8 cellular contexts compared by ENCODE assay signal in genomic region chr5:132495063-132495671, GRCh38. TPM values are rescaled to one million over a fixed set of nuclear protein-coding genes. Genes with fewer than 3 reads are reported as not detected.
DNase-seq lines count a peak whose midpoint lies in the region; ATAC-seq, FAIRE-seq and TF ChIP-seq lines count a peak whose summit lies in the region.

No MANE protein-coding gene starts in this region.

- peak overlapping the region; percentile 33 for H2AFZ ChIP-seq in endothelial cell of umbilical vein (ENCODE audit: low read depth, low read length)
- no peak overlapping the region for H2AFZ ChIP-seq in osteoblast (ENCODE audit: low read length)

- FAIRE-seq in endothelial cell of umbilical vein (lab: Jason Lieb, UNC), result no peak

- H3K9me1 ChIP-seq in endothelial cell of umbilical vein (replicated peaks; ENCODE audit: control insufficient read depth, extremely low read depth, insufficient read depth, low read length), result no peaks in the 10 kb centered on the region

- no peaks in the 10 kb centered on the region for H3K36me3 ChIP-seq in CD4-positive, CD25-positive, alpha-beta regulatory T cell (ENCODE audit: control insufficient read depth, insufficient read depth, low read length)
- H3K36me3 ChIP-seq in RWPE2 (ENCODE audit: low read depth) (no peaks in the 10 kb centered on the region), endothelial cell of umbilical vein (ENCODE audit: control insufficient read depth in 2 of 2, extremely low read depth in 1 of 2, insufficient read depth in 2 of 2, low read length in 2 of 2) (no peaks in the 10 kb centered on the region), osteoblast (ENCODE audit: insufficient read depth, low read length) (no peaks in the 10 kb centered on the region)

- TF ChIP-seq CTCF in RWPE2 (IDR thresholded peaks at IDR 0.05; ENCODE audit: poor library complexity, severe bottlenecking) (no peak), endothelial cell of umbilical vein (IDR thresholded peaks at IDR 0.05; ENCODE audit: extremely low read depth in 1 of 2, insufficient read depth in 1 of 2, low read depth in 1 of 2, low read length in 2 of 2) (no peak), osteoblast (IDR thresholded peaks at IDR 0.05; ENCODE audit: extremely low read depth, low read depth, low read length) (no peak)

- H3K79me2 ChIP-seq in endothelial cell of umbilical vein (ENCODE audit: control insufficient read depth, insufficient read depth, low read length), result no peaks in the 10 kb centered on the region
- no peaks in the 10 kb centered on the region for H3K79me2 ChIP-seq in osteoblast (ENCODE audit: insufficient read depth, low read length)

- no peaks in the 10 kb centered on the region for H3K27me3 ChIP-seq in CD4-positive, CD25-positive, alpha-beta regulatory T cell (ENCODE audit: control insufficient read depth, insufficient read depth, low read length)
- H3K27me3 ChIP-seq in RWPE2 (ENCODE audit: insufficient read depth, poor library complexity, severe bottlenecking) (no peaks in the 10 kb centered on the region), endothelial cell of umbilical vein (ENCODE audit: control insufficient read depth in 2 of 2, insufficient read depth in 2 of 2, low read length in 2 of 2) (no peaks in the 10 kb centered on the region), osteoblast (ENCODE audit: insufficient read depth, low read length) (no peaks in the 10 kb centered on the region)

- no peaks in the 10 kb centered on the region for H3K27me3 Mint-ChIP-seq in CD4-positive, CD25-positive, alpha-beta regulatory T cell

- H4K20me1 ChIP-seq in endothelial cell of umbilical vein (replicated peaks; ENCODE audit: control insufficient read depth, extremely low read depth, insufficient read depth, low read length) (no peaks in the 10 kb centered on the region), osteoblast (ENCODE audit: insufficient read depth, low read length) (no peaks in the 10 kb centered on the region)

- H3K36me3 Mint-ChIP-seq in CD4-positive, CD25-positive, alpha-beta regulatory T cell, result no peaks in the 10 kb centered on the region

- peak overlapping the region; percentile 99 for H3K27ac ChIP-seq in CD4-positive, CD25-positive, alpha-beta regulatory T cell (ENCODE audit: insufficient read depth, low read length, poor library complexity, severe bottlenecking)
- H3K27ac ChIP-seq in RWPE2 (ENCODE audit: poor library complexity, severe bottlenecking) (peak overlapping the region; percentile 82), endothelial cell of umbilical vein (ENCODE audit: insufficient read depth, low read depth, low read length) (peak overlapping the region; percentile 56), osteoblast (ENCODE audit: low read depth, low read length) (peak overlapping the region; percentile 88)

- peak overlapping the region; percentile 65 for H3K4me3 ChIP-seq in CD4-positive, CD25-positive, alpha-beta regulatory T cell (ENCODE audit: low read depth, low read length)
- H3K4me3 ChIP-seq in RWPE2 (ENCODE audit: severe bottlenecking), result peak overlapping the region; percentile 56
- H3K4me3 ChIP-seq in endothelial cell of umbilical vein (replicated peaks in 1 of 3; ENCODE audit: insufficient read depth in 1 of 3, low read depth in 1 of 3, low read length in 3 of 3), result peak overlapping the region in 1 of 3 experiments; percentile 30
- H3K4me3 ChIP-seq in osteoblast (ENCODE audit: insufficient read depth, low read length), result peak overlapping the region; percentile 83

- H3K9ac ChIP-seq in endothelial cell of umbilical vein (replicated peaks; ENCODE audit: extremely low read depth, insufficient read depth, low read length), result peak overlapping the region; percentile 14

- no peaks in the 10 kb centered on the region for H3K9me3 ChIP-seq in CD4-positive, CD25-positive, alpha-beta regulatory T cell (ENCODE audit: control insufficient read depth in 2 of 2, low read length in 2 of 2)
- H3K9me3 ChIP-seq in RWPE2 (ENCODE audit: severe bottlenecking) (no peaks in the 10 kb centered on the region), endothelial cell of umbilical vein (replicated peaks; ENCODE audit: control insufficient read depth, insufficient read depth, low read length) (no peaks in the 10 kb centered on the region), osteoblast (ENCODE audit: low read depth, low read length) (no peaks in the 10 kb centered on the region)

- peak overlapping the region; percentile 94 to 98 (median 96) for H3K27ac Mint-ChIP-seq in CD4-positive, CD25-positive, alpha-beta regulatory T cell

- CTCF ChIA-PET in endothelial cell of umbilical vein (lab: Charles Lee), result interaction anchor here (0.9 to 8.4 kb wide), 5 partner anchors 11 to 325 kb away, joined by 3 to 220 read pairs (median 15); no protein-coding TSS in a partner anchor

- H3K4me1 ChIP-seq in CD4-positive, CD25-positive, alpha-beta regulatory T cell (ENCODE audit: control insufficient read depth, insufficient read depth, low read length, poor library complexity, severe bottlenecking), result peaks cover 65% of the 10 kb centered on the region
- H3K4me1 ChIP-seq in RWPE2 (ENCODE audit: insufficient read depth, poor library complexity, severe bottlenecking) (peaks cover 38% of the 10 kb centered on the region), endothelial cell of umbilical vein (ENCODE audit: control insufficient read depth, extremely low read depth, insufficient read depth, low read length) (peaks cover 27% of the 10 kb centered on the region), osteoblast (ENCODE audit: insufficient read depth, low read length) (peaks cover 54% of the 10 kb centered on the region)

- POLR2A ChIA-PET in endothelial cell of umbilical vein (lab: Charles Lee), result no interaction called here

- H3K4me3 Mint-ChIP-seq in CD4-positive, CD25-positive, alpha-beta regulatory T cell, result peak overlapping the region; percentile 95 to 98 (median 96)

- DNase-seq in CD4-positive, CD25-positive, alpha-beta regulatory T cell, result no peak
- DNase-seq in RWPE2 (ENCODE audit: low spot score), result peak; percentile 54
- no peak for DNase-seq in endothelial cell of umbilical vein (ENCODE audit: low read depth, low spot score)
- no peak for DNase-seq in osteoblast (ENCODE audit: insufficient read length, low spot score, missing footprints)
- no peak for DNase-seq in NOMO-1 treated with dmso at 0.1 percent for 144 hours (lab: John Stamatoyannopoulos, UW; ENCODE audit: unreplicated experiment)

- BruUV-seq in endothelial cell of umbilical vein (replicated peaks; lab: Mats Ljungman, UMichigan), result no TSS peak

- dilution Hi-C loops in endothelial cell of umbilical vein (cut with MboI; ENCODE audit: extremely low pct_ligation_motif_present, low sequenced_read_pairs), result no loop called here

- ATAC-seq in CD4-positive, CD25-positive, alpha-beta regulatory T cell (ENCODE audit: low read depth in 2 of 2), result no peak
- no peak for ATAC-seq in RWPE2 (ENCODE audit: low read depth)
- ATAC-seq in GM19452 (IDR thresholded peaks at IDR 0.05; ENCODE audit: unreplicated experiment), result no peak
- no peak for ATAC-seq in HG03521 (IDR thresholded peaks at IDR 0.05; ENCODE audit: unreplicated experiment)
- no peak for ATAC-seq in GM18519 (IDR thresholded peaks at IDR 0.05; ENCODE audit: low FRiP score, unreplicated experiment)

- H3K4me2 ChIP-seq in endothelial cell of umbilical vein (ENCODE audit: insufficient read depth, low read length) (peak overlapping the region; percentile 68), osteoblast (ENCODE audit: insufficient read depth, low read length) (peak overlapping the region; percentile 92)

- intact Hi-C loops in endothelial cell of umbilical vein (cut with micrococcal nuclease), result loop anchor here (5.0 to 10.0 kb wide), 3 partner anchors 200 to 433 kb away; partner anchors contain the start of genes IL3 and SLC22A4

- peaks cover 5 to 68% (median 42%) of the 10 kb centered on the region in 4 donors for H3K4me1 Mint-ChIP-seq in CD4-positive, CD25-positive, alpha-beta regulatory T cell

- no peaks in the 10 kb centered on the region for H3K9me3 Mint-ChIP-seq in CD4-positive, CD25-positive, alpha-beta regulatory T cell

- TF ChIP-seq POLR2A in endothelial cell of umbilical vein (IDR thresholded peaks at IDR 0.05; ENCODE audit: low read depth, low read length), result no peak

TF ChIP-seq in endothelial cell of umbilical vein, 7 proteins besides CTCF, POLR2A, EP300 and RAD21 (continues in another document):
- no peak for TF ChIP-seq POLR2AphosphoS5 (IDR thresholded peaks at IDR 0.05; ENCODE audit: insufficient read depth, low read depth, low read length)
- TF ChIP-seq EZH2 (IDR thresholded peaks at IDR 0.05; ENCODE audit: borderline replicate concordance, low read depth, low read length, severe bottlenecking), result no peak
- no peak for TF ChIP-seq JUN (IDR thresholded peaks at IDR 0.05; ENCODE audit: borderline replicate concordance, insufficient read depth, insufficient read length, low read depth)
- TF ChIP-seq FOS (IDR thresholded peaks at IDR 0.05; ENCODE audit: borderline replicate concordance, insufficient read depth, low read length), result no peak
- TF ChIP-seq MYC (IDR thresholded peaks at IDR 0.05; ENCODE audit: low read depth, low read length), result no peak
- no peak for TF ChIP-seq GATA2 (IDR thresholded peaks at IDR 0.05; ENCODE audit: insufficient read depth, insufficient read length, low read depth, low read length)

RNA-seq across cellular contexts. Expression of gene IRF1, which starts 4.6 kb away (rescaled TPM):
- total RNA-seq in CD4-positive, CD25-positive, alpha-beta regulatory T cell, result 924 TPM
- polyA plus RNA-seq in CD4-positive, CD25-positive, alpha-beta regulatory T cell, result 100 to 1,000 TPM; 160 to 202 (median 190) TPM
- total RNA-seq in endothelial cell of umbilical vein, result 17.7 and 28.0 TPM in 2 replicates
- polyA plus RNA-seq in endothelial cell of umbilical vein, result 10.6 and 12.3 TPM in 2 replicates
- 12.4 and 15.5 TPM in 2 replicates for polyA plus RNA-seq in endothelial cell of umbilical vein (2011; cell fraction: cytosol; rRNA removed)
- polyA plus RNA-seq in endothelial cell of umbilical vein (2011; cell fraction: nucleus; rRNA removed), result 28.0 and 32.5 TPM in 2 replicates
- 13.7 and 15.0 TPM in 2 replicates for polyA plus RNA-seq in endothelial cell of umbilical vein (2012)
- 25.9 and 32.0 TPM in 2 replicates for polyA minus RNA-seq in endothelial cell of umbilical vein
- 11.5 TPM for polyA minus RNA-seq in endothelial cell of umbilical vein (2011; cell fraction: cytosol; rRNA and poly(A)+ RNA removed)
- polyA minus RNA-seq in endothelial cell of umbilical vein (2011; cell fraction: nucleus; rRNA and poly(A)+ RNA removed), result 45.9 and 55.2 TPM in 2 replicates
- total RNA-seq in osteoblast, result 19.7 and 22.1 TPM in 2 replicates

RNA-seq across cellular contexts. Expression of gene IL5, which starts 48.2 kb away (rescaled TPM):
- not detected for total RNA-seq in CD4-positive, CD25-positive, alpha-beta regulatory T cell
- not detected for polyA plus RNA-seq in CD4-positive, CD25-positive, alpha-beta regulatory T cell
- not detected in 2 replicates for total RNA-seq in endothelial cell of umbilical vein
- polyA plus RNA-seq in endothelial cell of umbilical vein, result not detected in 2 replicates
- polyA plus RNA-seq in endothelial cell of umbilical vein (2011; cell fraction: cytosol; rRNA removed), result not detected in 2 replicates
- not detected in 2 replicates for polyA plus RNA-seq in endothelial cell of umbilical vein (2011; cell fraction: nucleus; rRNA removed)
- polyA plus RNA-seq in endothelial cell of umbilical vein (2012), result not detected in 2 replicates
- not detected in 2 replicates for polyA minus RNA-seq in endothelial cell of umbilical vein
- not detected for polyA minus RNA-seq in endothelial cell of umbilical vein (2011; cell fraction: cytosol; rRNA and poly(A)+ RNA removed)
- polyA minus RNA-seq in endothelial cell of umbilical vein (2011; cell fraction: nucleus; rRNA and poly(A)+ RNA removed), result not detected in 2 replicates
- total RNA-seq in osteoblast, result not detected in 2 replicates

Comparison
In these comparisons a context has a peak if more than half of its experiments do, and no peak if none do; other contexts are left out.
1. RNA of gene IRF1, which starts 4.6 kb away (total RNA-seq): 924 TPM in CD4-positive, CD25-positive, alpha-beta regulatory T cell (single experiment); 17.7 to 28.0 TPM in endothelial cell of umbilical vein and 19.7 to 22.1 TPM in osteoblast; every median in the first group is over 10 times any median in the second.
2. Peak in every context shown above with its lines, with median percentiles within 50 percentile points of each other: H3K27ac ChIP-seq.